Comparison of ENCODE assay signal across 7 cellular contexts in the genomic region with DNA sequence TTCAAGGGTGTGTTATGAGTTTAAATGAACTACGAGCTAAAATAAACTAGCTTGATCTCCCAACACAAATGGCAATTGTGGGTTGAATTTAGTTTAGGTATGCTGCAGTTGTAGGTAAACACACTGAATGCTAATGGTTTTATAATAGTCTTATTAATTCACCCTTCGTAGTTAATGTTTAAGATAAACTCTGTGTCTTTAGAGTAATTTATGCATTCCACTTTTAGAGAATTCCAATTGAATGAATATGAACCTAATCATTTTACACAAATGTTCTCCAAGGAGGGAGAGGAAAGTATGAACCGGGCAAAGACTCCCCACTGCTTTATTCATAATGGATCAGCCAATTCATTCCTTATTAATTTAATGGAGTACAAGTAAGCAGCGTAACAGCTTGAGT.
"Had no signal": no experiment of that assay in that cellular context is flagged by ENCODE, and none has a peak within 500 bp of the region (broad histone marks: within the 10 kb centered on the region; RNA-seq: fewer than 3 reads in every experiment).

No MANE protein-coding gene starts in this region.

- H3K9me3 ChIP-seq: HAP-1 had no signal

- H3K4me1 ChIP-seq: HAP-1 had no signal

- H3K27ac ChIP-seq: HL-60 had no signal

- H3K4me3 ChIP-seq: GM23338, HAP-1, K562 had no signal

- DNase-seq: HFFc6 had no signal

- H3K4me2 ChIP-seq: GM23338 had no signal

- ATAC-seq: GM23338, HCT116, HepG2, K562 had no signal

- H3K27ac Mint-ChIP-seq: GM23338, HFFc6 had no signal

- H2AFZ ChIP-seq: GM23338 had no signal

- H3K4me3 Mint-ChIP-seq: GM23338, HFFc6 had no signal

- H3K36me3 ChIP-seq: HAP-1 had no signal
